Comparison of ENCODE assay signal across 9 cellular contexts in genomic region chr1:208988811-208989222, GRCh38.
A peak's percentile ranks its signal among the peaks of the same experiment; 100 is the strongest.
DNase-seq lines count a peak whose midpoint lies in the region; ATAC-seq, FAIRE-seq and TF ChIP-seq lines count a peak whose summit lies in the region.
"Had no signal": no experiment of that assay in that cellular context is flagged by ENCODE, and none has a peak within 500 bp of the region (broad histone marks: within the 10 kb centered on the region; RNA-seq: fewer than 3 reads in every experiment).

No MANE protein-coding gene starts in this region.

- H3K27ac ChIP-seq in endothelial cell of umbilical vein (ENCODE audit: insufficient read depth, low read depth, low read length) (peak overlapping the region; percentile 57), osteoblast (ENCODE audit: low read depth, low read length) (no peak overlapping the region)

- peak; percentile 75 for FAIRE-seq in endothelial cell of umbilical vein (lab: Jason Lieb, UNC)
- FAIRE-seq: A204.1 had no signal

- POLR2A ChIA-PET in endothelial cell of umbilical vein (lab: Charles Lee) = interaction anchor here (0.5 kb wide), 1 partner anchor 57 kb away, joined by 4 read pairs; no protein-coding TSS in a partner anchor

- no peak for TF ChIP-seq POLR2A in endothelial cell of umbilical vein (IDR thresholded peaks at IDR 0.05; ENCODE audit: low read depth, low read length)

- intact Hi-C loops in endothelial cell of umbilical vein (cut with micrococcal nuclease) = loop anchor here (1.0 kb wide), 1 partner anchor 44 kb away; no protein-coding TSS in a partner anchor

- H2AFZ ChIP-seq in endothelial cell of umbilical vein (ENCODE audit: low read depth, low read length) (peak overlapping the region; percentile 100), osteoblast (ENCODE audit: low read length) (peak overlapping the region; percentile 91)

- peak overlapping the region; percentile 70 for H3K9ac ChIP-seq in endothelial cell of umbilical vein (replicated peaks; ENCODE audit: extremely low read depth, insufficient read depth, low read length)

- H3K9me1 ChIP-seq in endothelial cell of umbilical vein (replicated peaks; ENCODE audit: control insufficient read depth, extremely low read depth, insufficient read depth, low read length) = no peaks in the 10 kb centered on the region

- H3K4me2 ChIP-seq in endothelial cell of umbilical vein (ENCODE audit: insufficient read depth, low read length) = peak overlapping the region; percentile 96
- peak overlapping the region; percentile 73 for H3K4me2 ChIP-seq in osteoblast (ENCODE audit: insufficient read depth, low read length)

- H3K9me3 ChIP-seq in endothelial cell of umbilical vein (replicated peaks; ENCODE audit: control insufficient read depth, insufficient read depth, low read length) (no peaks in the 10 kb centered on the region), osteoblast (ENCODE audit: low read depth, low read length) (no peaks in the 10 kb centered on the region)

- peak; percentile 1 to 53 (median 38) for DNase-seq in NCI-H1417 (lab: John Stamatoyannopoulos, UW)
- DNase-seq in NCI-H1417 treated with DMSO at 0.1 percent for 48 hours (lab: John Stamatoyannopoulos, UW) = no peak
- peak; percentile 46 for DNase-seq in KG1 (lab: John Stamatoyannopoulos, UW)
- DNase-seq in SW480 (ENCODE audit: low spot score) = peak; percentile 27
- peak; percentile 76 for DNase-seq in endothelial cell of umbilical vein (ENCODE audit: low read depth, low spot score)
- peak; percentile 63 for DNase-seq in osteoblast (ENCODE audit: insufficient read length, low spot score, missing footprints)
- no peak for DNase-seq in middle frontal gyrus (ENCODE audit: extremely low spot score, low spot score)

- H3K27me3 ChIP-seq in endothelial cell of umbilical vein (ENCODE audit: control insufficient read depth in 2 of 2, insufficient read depth in 2 of 2, low read length in 2 of 2) (no peaks in the 10 kb centered on the region), osteoblast (ENCODE audit: insufficient read depth, low read length) (no peaks in the 10 kb centered on the region)

- dilution Hi-C loops in endothelial cell of umbilical vein (cut with MboI; ENCODE audit: extremely low pct_ligation_motif_present, low sequenced_read_pairs) = no loop called here

- CTCF ChIA-PET in endothelial cell of umbilical vein (lab: Charles Lee) = interaction anchor here (0.8 to 1.3 kb wide), 3 partner anchors 9 to 335 kb away, joined by 3 to 4 read pairs (median 4); no protein-coding TSS in a partner anchor

- BruUV-seq in endothelial cell of umbilical vein (replicated peaks; lab: Mats Ljungman, UMichigan) = no TSS peak

- H4K20me1 ChIP-seq in endothelial cell of umbilical vein (replicated peaks; ENCODE audit: control insufficient read depth, extremely low read depth, insufficient read depth, low read length) (no peaks in the 10 kb centered on the region), osteoblast (ENCODE audit: insufficient read depth, low read length) (no peaks in the 10 kb centered on the region)

- peak; percentile 99 for ATAC-seq in GM21723 (IDR thresholded peaks at IDR 0.05; ENCODE audit: unreplicated experiment)

- TF ChIP-seq CTCF in endothelial cell of umbilical vein (IDR thresholded peaks at IDR 0.05; ENCODE audit: extremely low read depth in 1 of 2, insufficient read depth in 1 of 2, low read depth in 1 of 2, low read length in 2 of 2) (no peak), osteoblast (IDR thresholded peaks at IDR 0.05; ENCODE audit: extremely low read depth, low read depth, low read length) (no peak)

- no peaks in the 10 kb centered on the region for H3K79me2 ChIP-seq in endothelial cell of umbilical vein (ENCODE audit: control insufficient read depth, insufficient read depth, low read length)
- H3K79me2 ChIP-seq in osteoblast (ENCODE audit: insufficient read depth, low read length) = no peaks in the 10 kb centered on the region

- peaks cover 25% of the 10 kb centered on the region for H3K4me1 ChIP-seq in endothelial cell of umbilical vein (ENCODE audit: control insufficient read depth, extremely low read depth, insufficient read depth, low read length)
- H3K4me1 ChIP-seq in osteoblast (ENCODE audit: insufficient read depth, low read length) = no peaks in the 10 kb centered on the region

- H3K4me3 ChIP-seq in endothelial cell of umbilical vein (replicated peaks in 1 of 3; ENCODE audit: insufficient read depth in 1 of 3, low read depth in 1 of 3, low read length in 3 of 3) = peak overlapping the region; percentile 1 to 68 (median 55)
- peak overlapping the region; percentile 65 for H3K4me3 ChIP-seq in osteoblast (ENCODE audit: insufficient read depth, low read length)

- H3K36me3 ChIP-seq in endothelial cell of umbilical vein (ENCODE audit: control insufficient read depth in 2 of 2, extremely low read depth in 1 of 2, insufficient read depth in 2 of 2, low read length in 2 of 2) = no peaks in the 10 kb centered on the region
- no peaks in the 10 kb centered on the region for H3K36me3 ChIP-seq in osteoblast (ENCODE audit: insufficient read depth, low read length)

TF ChIP-seq in endothelial cell of umbilical vein, 7 proteins besides CTCF, POLR2A, EP300 and RAD21:
- TF ChIP-seq JUN (IDR thresholded peaks at IDR 0.05; ENCODE audit: borderline replicate concordance, insufficient read depth, insufficient read length, low read depth) (no peak), MYC (IDR thresholded peaks at IDR 0.05; ENCODE audit: low read depth, low read length) (no peak), FOS (IDR thresholded peaks at IDR 0.05; ENCODE audit: borderline replicate concordance, insufficient read depth, low read length) (no peak), MAX (IDR thresholded peaks at IDR 0.05; ENCODE audit: insufficient read depth, insufficient read length) (no peak), EZH2 (IDR thresholded peaks at IDR 0.05; ENCODE audit: borderline replicate concordance, low read depth, low read length, severe bottlenecking) (no peak), GATA2 (IDR thresholded peaks at IDR 0.05; ENCODE audit: insufficient read depth, insufficient read length, low read depth, low read length) (no peak), POLR2AphosphoS5 (IDR thresholded peaks at IDR 0.05; ENCODE audit: insufficient read depth, low read depth, low read length) (no peak)

Comparison
In these comparisons a context has a peak if more than half of its experiments do, and no peak if none do; other contexts are left out.
1. DNase-seq: peak in NCI-H1417 (3 of 3), KG1 (single experiment), SW480 (single experiment), endothelial cell of umbilical vein (single experiment) and osteoblast (single experiment); none in NCI-H1417 treated with DMSO at 0.1 percent for 48 hours (single experiment) and middle frontal gyrus (single experiment).